19 cellular contexts compared by ENCODE assay signal in the genomic region with DNA sequence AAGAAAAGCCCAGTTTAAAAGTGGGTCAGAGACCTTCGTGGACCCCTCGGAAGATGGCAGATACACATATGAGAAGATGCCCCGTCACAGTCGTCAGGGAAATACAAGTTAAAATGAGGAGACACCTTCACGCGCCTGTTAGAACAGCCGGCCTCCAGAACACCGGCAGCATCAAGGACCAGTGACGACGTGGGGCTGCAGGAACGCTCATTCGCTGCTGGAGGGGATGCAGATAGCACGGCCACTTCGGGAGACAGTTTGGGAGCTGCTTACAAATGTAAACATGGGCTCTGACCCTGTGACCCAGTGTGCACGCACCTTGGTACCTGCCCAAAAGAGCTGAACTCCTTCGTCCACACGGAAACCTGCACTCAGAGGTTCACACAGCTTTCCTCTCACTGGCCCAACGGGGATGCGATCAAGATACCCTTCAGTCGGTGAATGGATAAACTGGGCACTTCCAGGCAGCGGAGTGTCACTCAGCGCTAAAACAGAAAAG.
A peak's percentile ranks its signal among the peaks of the same experiment; 100 is the strongest.
DNase-seq lines count a peak whose midpoint lies in the region; ATAC-seq and TF ChIP-seq lines count a peak whose summit lies in the region.
"Had no signal": no experiment of that assay in that cellular context is flagged by ENCODE, and none has a peak within 500 bp of the region (broad histone marks: within the 10 kb centered on the region; RNA-seq: fewer than 3 reads in every experiment).

No MANE protein-coding gene starts in this region.

- TF ChIP-seq CTCF in heart right ventricle (IDR thresholded peaks at IDR 0.05) (no peak), sigmoid colon (IDR thresholded peaks at IDR 0.05) (no peak), smooth muscle cell (IDR thresholded peaks at IDR 0.05; ENCODE audit: borderline replicate concordance, insufficient read depth, poor library complexity, severe bottlenecking) (no peak), brain microvascular endothelial cell (IDR thresholded peaks at IDR 0.05; ENCODE audit: low read depth, low read length, missing control alignments) (no peak)

- H4K5ac ChIP-seq in mesendoderm (ENCODE audit: low read length): no peak overlapping the region

- H2BK15ac ChIP-seq in mesendoderm (replicated peaks; ENCODE audit: low read depth): no peak overlapping the region

- DNase-seq in Right ventricle myocardium inferior (ENCODE audit: missing footprints) (peak; percentile 45), heart right ventricle (no peak), mesendoderm (no peak), sigmoid colon (peak; percentile 50), smooth muscle cell (lab: John Stamatoyannopoulos, UW; ENCODE audit: unreplicated experiment) (no peak), SHP77 (lab: John Stamatoyannopoulos, UW) (no peak), brain microvascular endothelial cell (no peak)
- DNase-seq: 8988T, DND-41, MV-4-11, NCI-H1417 treated with DMSO at 0.1 percent for 48 hours, NCI-H2029, NCI-H2171, NCI-H446, NCI-H69 had no signal

- WGBS in heart right ventricle, 2 donors: 81 to 86% methylated on average over 22 of the region's 22 CpGs
- no CpG with 5 or more reads among the region's 22 CpGs for WGBS in mesendoderm (ENCODE audit: extremely low coverage, insufficient coverage, low lambda C conversion rate)
- WGBS in sigmoid colon, 2 donors: 82 to 86% methylated on average over 22 of the region's 22 CpGs
- 94% methylated on average over 22 of the region's 22 CpGs for WGBS in smooth muscle cell (ENCODE audit: low lambda C conversion rate)

- no peaks in the 10 kb centered on the region for H4K20me1 ChIP-seq in smooth muscle cell (ENCODE audit: low read depth)

- H3K9ac ChIP-seq in mesendoderm (ENCODE audit: low read length): no peak overlapping the region
- no peak overlapping the region for H3K9ac ChIP-seq in smooth muscle cell (ENCODE audit: low read depth)

- peaks cover 5% of the 10 kb centered on the region for H3K4me1 Mint-ChIP-seq in dendritic cell treated with granulocyte-macrophage colony-stimulating factor and Interleukin-4, amounts not matched to agents 40 ng/mL and 50 ng/mL, for 4 days (ENCODE audit: low read depth)

- no peaks in the 10 kb centered on the region for H3F3A ChIP-seq in smooth muscle cell (ENCODE audit: low read depth)

- H3K4me3 ChIP-seq in heart right ventricle (no peak overlapping the region), mesendoderm (ENCODE audit: low read length) (no peak overlapping the region), sigmoid colon (no peak overlapping the region), smooth muscle cell (no peak overlapping the region), brain microvascular endothelial cell (ENCODE audit: low read depth, low read length) (no peak overlapping the region)
- H3K4me3 ChIP-seq: GM12878, HAP-1, K562 had no signal

- H3K9me3 ChIP-seq in heart right ventricle: peaks cover 0 to 19% (median 0%) of the 10 kb centered on the region in 11 donors
- H3K9me3 ChIP-seq in sigmoid colon: peaks cover 0 to 2% (median 0%) of the 10 kb centered on the region in 4 donors
- no peaks in the 10 kb centered on the region for H3K9me3 ChIP-seq in smooth muscle cell (replicated peaks; ENCODE audit: low read depth)
- H3K9me3 ChIP-seq: HAP-1 had no signal

- H3K27me3 ChIP-seq in heart right ventricle (peaks cover 0 to 39% (median 23%) of the 10 kb centered on the region in 7 donors), mesendoderm (ENCODE audit: insufficient read depth, low read length, poor library complexity) (no peaks in the 10 kb centered on the region), sigmoid colon (peaks cover 0 to 10% (median 0%) of the 10 kb centered on the region in 3 donors), smooth muscle cell (ENCODE audit: low read depth) (no peaks in the 10 kb centered on the region), brain microvascular endothelial cell (replicated peaks) (peaks cover 17% of the 10 kb centered on the region)

- H2AFZ ChIP-seq in smooth muscle cell (ENCODE audit: low read depth): no peak overlapping the region

- no peak overlapping the region for H3K27ac ChIP-seq in heart right ventricle
- no peak overlapping the region for H3K27ac ChIP-seq in mesendoderm (ENCODE audit: low read depth, low read length)
- no peak overlapping the region for H3K27ac ChIP-seq in sigmoid colon
- H3K27ac ChIP-seq in smooth muscle cell (ENCODE audit: low read depth): no peak overlapping the region
- no peak overlapping the region for H3K27ac ChIP-seq in brain microvascular endothelial cell

- H3K9me3 Mint-ChIP-seq in dendritic cell treated with granulocyte-macrophage colony-stimulating factor and Interleukin-4, amounts not matched to agents 40 ng/mL and 50 ng/mL, for 4 days: peaks cover 15% of the 10 kb centered on the region

- H3K79me2 ChIP-seq in mesendoderm (ENCODE audit: control insufficient read depth, insufficient read depth, low read length) (no peaks in the 10 kb centered on the region), smooth muscle cell (ENCODE audit: low read depth) (no peaks in the 10 kb centered on the region)

- peak overlapping the region; percentile 72 for H2AK5ac ChIP-seq in mesendoderm (ENCODE audit: low read length)

- H4K8ac ChIP-seq in mesendoderm (ENCODE audit: low read depth, low read length): no peak overlapping the region

- TF ChIP-seq POLR2A in sigmoid colon (IDR thresholded peaks at IDR 0.05): no peak

- H3K4me3 Mint-ChIP-seq in dendritic cell treated with granulocyte-macrophage colony-stimulating factor and Interleukin-4, amounts not matched to agents 40 ng/mL and 50 ng/mL, for 4 days: no peak overlapping the region

- no peak overlapping the region for H2BK120ac ChIP-seq in mesendoderm (ENCODE audit: low read depth, low read length)

- no peaks in the 10 kb centered on the region for H3K36me3 ChIP-seq in heart right ventricle
- H3K36me3 ChIP-seq in mesendoderm (ENCODE audit: control insufficient read depth, insufficient read depth, low read length): no peaks in the 10 kb centered on the region
- H3K36me3 ChIP-seq in sigmoid colon: no peaks in the 10 kb centered on the region
- no peaks in the 10 kb centered on the region for H3K36me3 ChIP-seq in smooth muscle cell (ENCODE audit: low read depth)
- no peaks in the 10 kb centered on the region for H3K36me3 ChIP-seq in brain microvascular endothelial cell (replicated peaks)
- H3K36me3 ChIP-seq: HAP-1 had no signal

- TF ChIP-seq EP300 in sigmoid colon (IDR thresholded peaks at IDR 0.05): no peak

- peak overlapping the region; percentile 2 for H3K27ac Mint-ChIP-seq in dendritic cell treated with granulocyte-macrophage colony-stimulating factor and Interleukin-4, amounts not matched to agents 40 ng/mL and 50 ng/mL, for 4 days

- H3K27me3 Mint-ChIP-seq in dendritic cell treated with granulocyte-macrophage colony-stimulating factor and Interleukin-4, amounts not matched to agents 40 ng/mL and 50 ng/mL, for 4 days: peaks cover 51% of the 10 kb centered on the region

- in situ Hi-C loops in brain microvascular endothelial cell (cut with HindIII; ENCODE audit: low pct_ligation_motif_present, low sequenced_read_pairs): no loop called here

- peak overlapping the region; percentile 28 for H3K56ac ChIP-seq in mesendoderm (ENCODE audit: low read length)

- intact Hi-C loops in Right ventricle myocardium inferior (cut with DNase I): no loop called here
- intact Hi-C loops in heart right ventricle (cut with DNase I): loop anchor here in 1 of 10 donors (10.0 kb wide), 1 partner anchor 61 kb away; no protein-coding TSS in a partner anchor
- intact Hi-C loops in dendritic cell treated with granulocyte-macrophage colony-stimulating factor and Interleukin-4, amounts not matched to agents 40 ng/mL and 50 ng/mL, for 4 days (cut with micrococcal nuclease): no loop called here
- intact Hi-C loops in sigmoid colon (cut with DNase I): no loop called here

- H3K23ac ChIP-seq in mesendoderm (ENCODE audit: low read length): no peak overlapping the region

- H3K36me3 Mint-ChIP-seq in dendritic cell treated with granulocyte-macrophage colony-stimulating factor and Interleukin-4, amounts not matched to agents 40 ng/mL and 50 ng/mL, for 4 days (ENCODE audit: low read depth): no peaks in the 10 kb centered on the region

- H3K18ac ChIP-seq in mesendoderm (ENCODE audit: low read length): no peak overlapping the region

- ATAC-seq in Right ventricle myocardium inferior: no peak
- no peak for ATAC-seq in heart right ventricle
- ATAC-seq: GM12878, K562 had no signal

- H3K4ac ChIP-seq in mesendoderm (ENCODE audit: low read depth, low read length): no peak overlapping the region

- H2BK5ac ChIP-seq in mesendoderm (ENCODE audit: low read length): peak overlapping the region; percentile 35

- H3K4me2 ChIP-seq in mesendoderm (ENCODE audit: low read length) (no peak overlapping the region), smooth muscle cell (no peak overlapping the region)

- no peaks in the 10 kb centered on the region for H3K79me1 ChIP-seq in mesendoderm (ENCODE audit: low read length)

- H3K4me1 ChIP-seq in heart right ventricle (peaks cover 0 to 1% (median 0%) of the 10 kb centered on the region in 9 donors), mesendoderm (ENCODE audit: control insufficient read depth, low read depth, low read length) (peaks cover 6% of the 10 kb centered on the region), sigmoid colon (no peaks in the 10 kb centered on the region), smooth muscle cell (ENCODE audit: low read depth) (peaks cover 10% of the 10 kb centered on the region)
- H3K4me1 ChIP-seq: HAP-1 had no signal

Comparison
In these comparisons a context has a peak if more than half of its experiments do, and no peak if none do; other contexts are left out.
1. DNase-seq: peak in Right ventricle myocardium inferior (single experiment) and sigmoid colon (single experiment); none in heart right ventricle (0 of 2), mesendoderm (single experiment), smooth muscle cell (single experiment), SHP77 (0 of 2) and brain microvascular endothelial cell (single experiment).